ENCODE assay signal across 36 cellular contexts in the genomic region with DNA sequence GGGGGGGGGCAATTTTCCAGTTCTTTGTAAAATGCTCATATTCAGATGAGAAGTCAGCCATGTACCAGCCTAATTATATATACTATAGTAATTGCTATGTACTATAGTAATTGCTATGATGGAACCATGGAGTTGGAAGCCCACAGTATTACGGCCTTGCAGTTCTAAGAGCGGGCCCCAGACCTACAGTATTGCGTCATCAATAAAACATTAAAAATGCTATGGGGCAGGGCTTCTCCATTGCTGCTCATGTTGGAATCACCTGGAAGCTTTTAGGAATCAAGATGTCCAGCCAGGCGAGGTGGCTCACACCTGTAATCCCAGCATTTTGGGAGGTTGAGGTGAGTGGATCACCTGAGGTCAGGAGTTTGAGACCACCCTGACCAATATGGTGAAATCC.
DNase-seq lines count a peak whose midpoint lies in the region; ATAC-seq, FAIRE-seq and TF ChIP-seq lines count a peak whose summit lies in the region.
"Had no signal": no experiment of that assay in that cellular context is flagged by ENCODE, and none has a peak within 500 bp of the region (broad histone marks: within the 10 kb centered on the region; RNA-seq: fewer than 3 reads in every experiment).

No MANE protein-coding gene starts in this region.

- H3K4me3 ChIP-seq in HepG2 (replicated peaks in 1 of 3; ENCODE audit: insufficient read depth in 1 of 3, low read depth in 2 of 3, low read length in 3 of 3) (no peak overlapping the region), right lobe of liver (no peak overlapping the region), IMR-90 (ENCODE audit: insufficient read depth, low read depth, low read length) (no peak overlapping the region), K562 (no peak overlapping the region)
- H3K4me3 ChIP-seq: A549; BLaER1; BLaER1 treated with 17β-estradiol and CSF1 and Interleukin-3, amounts not matched to agents 10 nM and 100 nM had no signal

- TF ChIP-seq RAD21 in HepG2 (CRISPR knock-in tag; IDR thresholded peaks at IDR 0.05) (no peak), IMR-90 (IDR thresholded peaks at IDR 0.05; ENCODE audit: low read length) (no peak), K562 (CRISPR knock-in tag; conservative IDR thresholded peaks at IDR 0.05 in 1 of 2, IDR thresholded peaks at IDR 0.05 in 1 of 2) (no peak)

- CTCF ChIA-PET in HepG2 (lab: Yijun Ruan, JAX; ENCODE audit: low intra/inter-chr PET ratio, low total read pairs) (no interaction called here), IMR-90 (lab: Yijun Ruan, JAX) (no interaction called here), K562 (lab: Yijun Ruan, JAX; ENCODE audit: low intra/inter-chr PET ratio) (no interaction called here)

- peaks cover 81% of the 10 kb centered on the region for H3K9me3 ChIP-seq in HepG2 (ENCODE audit: low read length)
- H3K9me3 ChIP-seq in right lobe of liver: no peaks in the 10 kb centered on the region
- H3K9me3 ChIP-seq in IMR-90 (ENCODE audit: control insufficient read depth, insufficient read depth, low read length): peaks cover 6% of the 10 kb centered on the region
- H3K9me3 ChIP-seq in K562 (replicated peaks; ENCODE audit: control insufficient read depth, insufficient read depth, low read depth, low read length): no peaks in the 10 kb centered on the region
- H3K9me3 ChIP-seq: A549; BE2C; BLaER1; BLaER1 treated with 17β-estradiol and CSF1 and Interleukin-3, amounts not matched to agents 10 nM and 100 nM; Caco-2 had no signal

- no peaks in the 10 kb centered on the region for H3K4me1 ChIP-seq in HepG2 (ENCODE audit: insufficient read depth, low read length)
- no peaks in the 10 kb centered on the region for H3K4me1 ChIP-seq in right lobe of liver
- no peaks in the 10 kb centered on the region for H3K4me1 ChIP-seq in IMR-90 (ENCODE audit: control insufficient read depth, insufficient read depth, low read length)
- H3K4me1 ChIP-seq in K562 (replicated peaks in 1 of 2; ENCODE audit: control insufficient read depth in 2 of 2, insufficient read depth in 2 of 2, low read length in 2 of 2): no peaks in the 10 kb centered on the region
- H3K4me1 ChIP-seq: A549; BE2C; BLaER1; BLaER1 treated with 17β-estradiol and CSF1 and Interleukin-3, amounts not matched to agents 10 nM and 100 nM; Caco-2 had no signal

- peaks cover 3% of the 10 kb centered on the region in 2 donors for H3K9me3 Mint-ChIP-seq in natural killer cell

- H3K79me1 ChIP-seq in IMR-90 (ENCODE audit: low read depth in 1 of 2, low read length in 2 of 2): no peaks in the 10 kb centered on the region

- H3K56ac ChIP-seq in IMR-90 (ENCODE audit: extremely low read depth, insufficient read depth, low read length): no peak overlapping the region

- H4K20me1 ChIP-seq in HepG2 (ENCODE audit: insufficient read depth, low read length): no peaks in the 10 kb centered on the region
- no peaks in the 10 kb centered on the region for H4K20me1 ChIP-seq in IMR-90 (ENCODE audit: insufficient read depth, low read length)
- H4K20me1 ChIP-seq in K562 (replicated peaks; ENCODE audit: control insufficient read depth, insufficient read depth, low read length): no peaks in the 10 kb centered on the region
- H4K20me1 ChIP-seq: BLaER1; BLaER1 treated with 17β-estradiol and CSF1 and Interleukin-3, amounts not matched to agents 10 nM and 100 nM had no signal

- no peak overlapping the region for H3K27ac ChIP-seq in HepG2 (ENCODE audit: extremely low read length, insufficient read depth, low read length)
- no peak overlapping the region for H3K27ac ChIP-seq in right lobe of liver
- no peak overlapping the region for H3K27ac ChIP-seq in IMR-90 (ENCODE audit: insufficient read depth, low read length)
- H3K27ac ChIP-seq in K562 (ENCODE audit: extremely low read depth, low read depth, low read length): no peak overlapping the region
- H3K27ac ChIP-seq: 22Rv1; A549; BLaER1; BLaER1 treated with 17β-estradiol and CSF1 and Interleukin-3, amounts not matched to agents 10 nM and 100 nM; C4-2B had no signal

- no peaks in the 10 kb centered on the region for H3K27me3 Mint-ChIP-seq in natural killer cell (ENCODE audit: low read depth in 2 of 2)
- H3K27me3 Mint-ChIP-seq: B cell; CD4-positive, alpha-beta memory T cell; CD4-positive, alpha-beta T cell; CD4-positive, CD25-positive, alpha-beta regulatory T cell; CD8-positive, alpha-beta memory T cell had no signal

- no peak overlapping the region for H3K4me2 ChIP-seq in HepG2 (ENCODE audit: low read depth, low read length)
- H3K4me2 ChIP-seq in IMR-90 (ENCODE audit: low read depth, low read length): no peak overlapping the region
- no peak overlapping the region for H3K4me2 ChIP-seq in K562 (ENCODE audit: insufficient read depth, low read length)
- H3K4me2 ChIP-seq: A549; BLaER1; BLaER1 treated with 17β-estradiol and CSF1 and Interleukin-3, amounts not matched to agents 10 nM and 100 nM had no signal

- intact Hi-C loops in HepG2 (cut with micrococcal nuclease; ENCODE audit: unreplicated experiment) (no loop called here), right lobe of liver (cut with DNase I) (no loop called here), IMR-90 (cut with micrococcal nuclease) (no loop called here), K562 (cut with micrococcal nuclease) (no loop called here), natural killer cell (cut with micrococcal nuclease) (no loop called here)

- H2AK9ac ChIP-seq in IMR-90 (replicated peaks; ENCODE audit: low read depth, low read length, poor library complexity): no peak overlapping the region

- in situ Hi-C loops in HepG2 (cut with HindIII; ENCODE audit: extremely low pct_ligation_motif_present, low pct_unique_long_range_greater_than_20kb) (no loop called here), IMR-90 (cut with MboI; ENCODE audit: low sequenced_read_pairs) (no loop called here), K562 (cut with MboI) (no loop called here)

- no peak for TF ChIP-seq EP300 in HepG2 (IDR thresholded peaks at IDR 0.05; ENCODE audit: low read depth in 2 of 2, low read length in 2 of 2)
- no peak for TF ChIP-seq EP300 in HepG2 (CRISPR knock-in tag; IDR thresholded peaks at IDR 0.05; ENCODE audit: borderline replicate concordance)
- no peak for TF ChIP-seq EP300 in K562 (IDR thresholded peaks at IDR 0.05; ENCODE audit: low read length)

- TF ChIP-seq CTCF in HepG2 (CRISPR knock-in tag; IDR thresholded peaks at IDR 0.05): no peak
- no peak for TF ChIP-seq CTCF in right lobe of liver (IDR thresholded peaks at IDR 0.05)
- TF ChIP-seq CTCF in IMR-90 (conservative IDR thresholded peaks at IDR 0.05; ENCODE audit: low read depth, low read length): no peak
- TF ChIP-seq CTCF in K562 (IDR thresholded peaks at IDR 0.05 in 2 of 3, conservative IDR thresholded peaks at IDR 0.05 in 1 of 3; ENCODE audit: insufficient read depth in 2 of 3, low read depth in 1 of 3, low read length in 3 of 3): no peak
- TF ChIP-seq CTCF in natural killer cell (IDR thresholded peaks at IDR 0.05): no peak

- no peak for ATAC-seq in HepG2
- no peak for ATAC-seq in right lobe of liver
- ATAC-seq in IMR-90 (ENCODE audit: low read depth): no peak
- ATAC-seq in K562: no peak
- ATAC-seq in natural killer cell: no peak
- no peak for ATAC-seq in HG02588 (IDR thresholded peaks at IDR 0.05; ENCODE audit: unreplicated experiment)
- ATAC-seq: A549; CD8-positive, alpha-beta T cell had no signal

- WGBS in HepG2 (ENCODE audit: low lambda C conversion rate): 16% methylated on average over 4 of the region's 4 CpGs
- WGBS in right lobe of liver (ENCODE audit: insufficient coverage, low coverage, low lambda C conversion rate, missing lambda C conversion rate): 36% methylated on average over 4 of the region's 4 CpGs
- WGBS in IMR-90 (ENCODE audit: extremely low coverage in 2 of 2, insufficient read length in 1 of 2), 2 experiments: no CpG with 5 or more reads among the region's 4 CpGs
- WGBS in K562 (ENCODE audit: insufficient coverage, low coverage, missing lambda C conversion rate): 6% methylated on average over 4 of the region's 4 CpGs

- H2AK5ac ChIP-seq in IMR-90 (ENCODE audit: low read depth, low read length): no peak overlapping the region

- H3K27ac Mint-ChIP-seq in natural killer cell: no peak overlapping the region
- H3K27ac Mint-ChIP-seq: B cell; CD14-positive monocyte; CD4-positive, alpha-beta memory T cell; CD4-positive, alpha-beta T cell; CD4-positive, CD25-positive, alpha-beta regulatory T cell; CD8-positive, alpha-beta memory T cell; CD8-positive, alpha-beta T cell had no signal

- no peak overlapping the region for H2AFZ ChIP-seq in HepG2 (ENCODE audit: low read length)
- no peak overlapping the region for H2AFZ ChIP-seq in IMR-90 (replicated peaks; ENCODE audit: low read length, poor library complexity)
- no peak overlapping the region for H2AFZ ChIP-seq in K562 (ENCODE audit: low read depth, low read length)

- no peak overlapping the region for H2BK120ac ChIP-seq in IMR-90 (ENCODE audit: low read depth, low read length)

- H3K79me2 ChIP-seq in HepG2 (ENCODE audit: insufficient read depth, low read length): no peaks in the 10 kb centered on the region
- no peaks in the 10 kb centered on the region for H3K79me2 ChIP-seq in K562 (ENCODE audit: control insufficient read depth, insufficient read depth, low read length)

- dilution Hi-C loops in IMR-90 (cut with HindIII; ENCODE audit: low sequenced_read_pairs, unreplicated experiment): no loop called here

- H3K27me3 ChIP-seq in HepG2 (ENCODE audit: control insufficient read depth in 1 of 2, insufficient read depth in 2 of 2, low read length in 2 of 2) (no peaks in the 10 kb centered on the region), right lobe of liver (no peaks in the 10 kb centered on the region), IMR-90 (ENCODE audit: control insufficient read depth, insufficient read depth, low read length) (no peaks in the 10 kb centered on the region), K562 (ENCODE audit: control insufficient read depth in 2 of 2, insufficient read depth in 2 of 2, low read length in 2 of 2) (no peaks in the 10 kb centered on the region)
- H3K27me3 ChIP-seq: BE2C; BLaER1; BLaER1 treated with 17β-estradiol and CSF1 and Interleukin-3, amounts not matched to agents 10 nM and 100 nM had no signal

- DNase-seq in HepG2 (ENCODE audit: low spot score): no peak
- no peak for DNase-seq in right lobe of liver
- no peak for DNase-seq in IMR-90
- DNase-seq in NCI-H69 (lab: John Stamatoyannopoulos, UW): peak; percentile 70
- DNase-seq in K562 (ENCODE audit: extremely low read depth in 1 of 4, low spot score in 3 of 4): no peak
- no peak for DNase-seq in natural killer cell
- DNase-seq in NCI-H524 treated with DMSO at 0.1 percent for 48 hours (lab: John Stamatoyannopoulos, UW): no peak
- DNase-seq: 8988T; ACHN; AML-193; BE2C; C1 segment of cervical spinal cord; Caco-2; Calu3; CD4-positive, alpha-beta memory T cell; CD4-positive, alpha-beta T cell; CD4-positive, CD25-positive, alpha-beta regulatory T cell; CD8-positive, alpha-beta memory T cell; CD8-positive, alpha-beta T cell; COR-L47; DMS 273 treated with DMSO at 0.1 percent for 48 hours; DMS153; DMS79; DMS79 treated with DMSO at 0.1 percent for 48 hours; DND-41; EL had no signal

- H3K9ac ChIP-seq in HepG2 (ENCODE audit: insufficient read depth, low read depth, low read length) (no peak overlapping the region), IMR-90 (ENCODE audit: low read depth, low read length) (no peak overlapping the region), K562 (ENCODE audit: insufficient read depth in 1 of 2, low read depth in 2 of 2, low read length in 2 of 2) (no peak overlapping the region)
- H3K9ac ChIP-seq: BLaER1; BLaER1 treated with 17β-estradiol and CSF1 and Interleukin-3, amounts not matched to agents 10 nM and 100 nM had no signal

- no peak overlapping the region for H3K4ac ChIP-seq in IMR-90 (ENCODE audit: low read depth, low read length)

- H4K8ac ChIP-seq in IMR-90 (ENCODE audit: low read depth in 2 of 2, low read length in 2 of 2): no peak overlapping the region

- H2BK20ac ChIP-seq in IMR-90 (ENCODE audit: low read depth, low read length): no peak overlapping the region

- H3K36me3 Mint-ChIP-seq in natural killer cell: no peaks in the 10 kb centered on the region
- H3K36me3 Mint-ChIP-seq: CD14-positive monocyte; CD4-positive, alpha-beta memory T cell; CD4-positive, CD25-positive, alpha-beta regulatory T cell; CD8-positive, alpha-beta memory T cell; CD8-positive, alpha-beta T cell had no signal

- H2BK15ac ChIP-seq in IMR-90 (ENCODE audit: low read depth, low read length): no peak overlapping the region

- H4K5ac ChIP-seq in IMR-90 (ENCODE audit: low read depth, low read length): no peak overlapping the region

- H3K18ac ChIP-seq in IMR-90 (ENCODE audit: low read depth, low read length): no peak overlapping the region

- H3K14ac ChIP-seq in IMR-90 (replicated peaks; ENCODE audit: low read depth, low read length): no peak overlapping the region

- H4K91ac ChIP-seq in IMR-90 (ENCODE audit: insufficient read depth, low read depth, low read length): no peak overlapping the region

- no peaks in the 10 kb centered on the region for H3K9me1 ChIP-seq in IMR-90 (ENCODE audit: insufficient read depth, low read length)
- H3K9me1 ChIP-seq in K562 (ENCODE audit: control insufficient read depth, insufficient read depth, low read length): no peaks in the 10 kb centered on the region

- FAIRE-seq in HepG2 (lab: Jason Lieb, UNC) (no peak), K562 (lab: Jason Lieb, UNC) (no peak)
- FAIRE-seq: A204.1, A549, D721Med had no signal

- POLR2A ChIA-PET in HepG2 (lab: Yijun Ruan, JAX) (no interaction called here), IMR-90 (lab: Charles Lee; ENCODE audit: unreplicated experiment) (no interaction called here), K562 (lab: Yijun Ruan, JAX) (interaction anchor here (0.8 kb wide), 1 partner anchor 12 kb away, joined by 3 read pairs; no protein-coding TSS in a partner anchor)

- H3K36me3 ChIP-seq in HepG2 (replicated peaks in 1 of 2; ENCODE audit: control insufficient read depth in 1 of 2, insufficient read depth in 2 of 2, low read length in 2 of 2) (no peaks in the 10 kb centered on the region), right lobe of liver (no peaks in the 10 kb centered on the region), IMR-90 (ENCODE audit: control insufficient read depth, insufficient read depth, low read length) (no peaks in the 10 kb centered on the region), K562 (ENCODE audit: control insufficient read depth, insufficient read depth, low read length) (no peaks in the 10 kb centered on the region)
- H3K36me3 ChIP-seq: BE2C; BLaER1; BLaER1 treated with 17β-estradiol and CSF1 and Interleukin-3, amounts not matched to agents 10 nM and 100 nM had no signal

- TF ChIP-seq POLR2A in HepG2 (IDR thresholded peaks at IDR 0.05; ENCODE audit: insufficient read depth in 1 of 2, low read depth in 2 of 2, low read length in 2 of 2) (no peak), right lobe of liver (IDR thresholded peaks at IDR 0.05) (no peak), IMR-90 (IDR thresholded peaks at IDR 0.05; ENCODE audit: low read depth, low read length) (no peak), K562 (conservative IDR thresholded peaks at IDR 0.05) (no peak)

- no TSS peak for BruUV-seq in HepG2 (replicated peaks; lab: Mats Ljungman, UMichigan)
- BruUV-seq in IMR-90 (replicated peaks; lab: Mats Ljungman, UMichigan): no TSS peak
- no TSS peak for BruUV-seq in K562 (replicated peaks; lab: Mats Ljungman, UMichigan)

- H3K23ac ChIP-seq in IMR-90 (ENCODE audit: low read depth, low read length): no peak overlapping the region

- no peaks in the 10 kb centered on the region for H3K4me1 Mint-ChIP-seq in natural killer cell
- H3K4me1 Mint-ChIP-seq: B cell; CD14-positive monocyte; CD4-positive, alpha-beta memory T cell; CD4-positive, CD25-positive, alpha-beta regulatory T cell; CD8-positive, alpha-beta memory T cell had no signal

- no peak overlapping the region for H3K4me3 Mint-ChIP-seq in natural killer cell
- H3K4me3 Mint-ChIP-seq: B cell; CD14-positive monocyte; CD4-positive, alpha-beta memory T cell; CD4-positive, alpha-beta T cell; CD4-positive, CD25-positive, alpha-beta regulatory T cell; CD8-positive, alpha-beta memory T cell; CD8-positive, alpha-beta T cell had no signal

- H2BK5ac ChIP-seq in IMR-90 (ENCODE audit: low read depth, low read length, poor library complexity, severe bottlenecking): no peak overlapping the region
